8 cellular contexts compared by ENCODE assay signal in genomic region chr7:5143935-5144903, GRCh38. TPM values are rescaled to one million over a fixed set of nuclear protein-coding genes. Genes with fewer than 3 reads are reported as not detected.
DNase-seq lines count a peak whose midpoint lies in the region; ATAC-seq and TF ChIP-seq lines count a peak whose summit lies in the region.

No MANE protein-coding gene starts in this region.

- H3K9me3 Mint-ChIP-seq in T-helper 1 cell treated with Interleukin-12 subunit alpha and Interleukin-12 subunit beta and Interleukin-4 antibody, amounts not matched to agents 30 μg/mL and 1 μg/mL, for 36 hours, result no peaks in the 10 kb centered on the region

- H3K4me3 ChIP-seq in prostate gland, result no peak overlapping the region

- no peak for TF ChIP-seq CTCF in prostate gland (IDR thresholded peaks at IDR 0.05)

- H3K36me3 Mint-ChIP-seq in T-helper 1 cell treated with Interleukin-12 subunit alpha and Interleukin-12 subunit beta and Interleukin-4 antibody, amounts not matched to agents 30 μg/mL and 1 μg/mL, for 36 hours (ENCODE audit: low read depth), result no peaks in the 10 kb centered on the region

- H3K36me3 ChIP-seq in prostate gland, result no peaks in the 10 kb centered on the region

- H3K4me1 ChIP-seq in prostate gland (replicated peaks), result no peaks in the 10 kb centered on the region

- no peak overlapping the region for H3K27ac ChIP-seq in prostate gland

- peak overlapping the region; percentile 30 for H3K4me3 Mint-ChIP-seq in T-helper 1 cell treated with Interleukin-12 subunit alpha and Interleukin-12 subunit beta and Interleukin-4 antibody, amounts not matched to agents 30 μg/mL and 1 μg/mL, for 36 hours

- ATAC-seq in GM18867 (IDR thresholded peaks at IDR 0.05; ENCODE audit: unreplicated experiment) (peak; percentile 82), left lobe of liver (no peak), HG02610 (IDR thresholded peaks at IDR 0.05; ENCODE audit: unreplicated experiment) (no peak)

- peaks cover 9% of the 10 kb centered on the region for H3K4me1 Mint-ChIP-seq in T-helper 1 cell treated with Interleukin-12 subunit alpha and Interleukin-12 subunit beta and Interleukin-4 antibody, amounts not matched to agents 30 μg/mL and 1 μg/mL, for 36 hours (ENCODE audit: low read depth)

- H3K27me3 Mint-ChIP-seq in T-helper 1 cell treated with Interleukin-12 subunit alpha and Interleukin-12 subunit beta and Interleukin-4 antibody, amounts not matched to agents 30 μg/mL and 1 μg/mL, for 36 hours (ENCODE audit: low read depth), result peaks cover 5% of the 10 kb centered on the region

- 76% methylated on average over 39 of the region's 41 CpGs for WGBS in prostate gland

- DNase-seq in amniotic epithelial cell (ENCODE audit: low read depth), result peak; percentile 13
- peak; percentile 21 for DNase-seq in putamen (ENCODE audit: low spot score)
- no peak for DNase-seq in DMS53 treated with DMSO at 0.1 percent for 48 hours (lab: John Stamatoyannopoulos, UW; ENCODE audit: unreplicated experiment)
- DNase-seq in prostate gland (ENCODE audit: low spot score), result no peak
- DNase-seq in left lobe of liver (ENCODE audit: low spot score), result no peak

- H3K9me3 ChIP-seq in prostate gland, result no peaks in the 10 kb centered on the region

- no peaks in the 10 kb centered on the region for H3K27me3 ChIP-seq in prostate gland (replicated peaks; ENCODE audit: insufficient read depth)

- TF ChIP-seq POLR2A in prostate gland (IDR thresholded peaks at IDR 0.05), result no peak

- no peak overlapping the region for H3K27ac Mint-ChIP-seq in T-helper 1 cell treated with Interleukin-12 subunit alpha and Interleukin-12 subunit beta and Interleukin-4 antibody, amounts not matched to agents 30 μg/mL and 1 μg/mL, for 36 hours

- intact Hi-C loops in prostate gland (cut with DNase I), result no loop called here

RNA-seq across cellular contexts. Expression of gene WIPI2, which starts 45.8 kb away (rescaled TPM):
- total RNA-seq in prostate gland, result 10 to 100 TPM; 68.3 to 91.4 TPM
- total RNA-seq in left lobe of liver, result 37.0 TPM

Comparison
In these comparisons a context has a peak if more than half of its experiments do, and no peak if none do; other contexts are left out.
1. DNase-seq: peak in amniotic epithelial cell (single experiment) and putamen (single experiment); none in DMS53 treated with DMSO at 0.1 percent for 48 hours (single experiment), prostate gland (single experiment) and left lobe of liver (single experiment).